In genomic region chr6:13212096-13212495, GRCh38 we compare ENCODE assay signal across 27 cellular contexts.
"Had no signal": no experiment of that assay in that cellular context is flagged by ENCODE, and none has a peak within 500 bp of the region (broad histone marks: within the 10 kb centered on the region; RNA-seq: fewer than 3 reads in every experiment).

No MANE protein-coding gene starts in this region.

- DNase-seq: activated effector memory CD4-positive, alpha-beta T cell treated with anti-CD3 and anti-CD28 coated beads, Interleukin-2, amount 50 U/mL, for 16 hours; activated effector memory CD4-positive, alpha-beta T cell treated with Interleukin-2 at 50 U/mL for 16 hours; activated gamma-delta T cell; activated gamma-delta T cell treated with Interleukin-2 at 50 U/mL for 16 hours; activated naive CD4-positive, alpha-beta T cell; activated naive CD4-positive, alpha-beta T cell treated with anti-CD3 and anti-CD28 coated beads for 36 hours; activated naive CD4-positive, alpha-beta T cell treated with anti-CD3 and anti-CD28 coated beads, Interleukin-2, amount 10 ng/mL, durations not matched to agents 7 days and 5 days; activated naive CD4-positive, alpha-beta T cell treated with anti-CD3 and anti-CD28 coated beads, Interleukin-2, amount 50 U/mL, for 16 hours; activated naive CD4-positive, alpha-beta T cell treated with Interleukin-2 at 50 U/mL for 16 hours; activated naive CD8-positive, alpha-beta T cell treated with anti-CD3 and anti-CD28 coated beads for 36 hours; activated naive CD8-positive, alpha-beta T cell treated with anti-CD3 and anti-CD28 coated beads, Interleukin-2, amount 10 ng/mL, durations not matched to agents 7 days and 5 days; activated naive CD8-positive, alpha-beta T cell treated with anti-CD3 and anti-CD28 coated beads, Interleukin-2, amount 50 U/mL, for 24 hours; activated T-cell treated with anti-CD3 and anti-CD28 coated beads, Interleukin-2, amount 50 U/mL, for 1 hour; activated T-cell treated with anti-CD3 and anti-CD28 coated beads, Interleukin-2, amount 50 U/mL, for 24 hours; activated T-cell treated with anti-CD3 and anti-CD28 coated beads, Interleukin-2, amount 50 U/mL, for 4 hours; activated T-cell treated with anti-CD3 and anti-CD28 coated beads, Interleukin-2, amount 50 U/mL, for 48 hours; activated T-cell treated with anti-CD3 and anti-CD28 coated beads, Interleukin-2, amount 50 U/mL, for 72 hours; adrenal gland; amniotic stem cell; amygdala; anterior cingulate cortex; aorta; body of pancreas; brain microvascular endothelial cell; caudate nucleus; central memory CD4-positive, alpha-beta T cell; cerebellar nuclear complex had no signal
